In genomic region chr2:240997856-240998705, GRCh38 we compare ENCODE assay signal across 8 cellular contexts. TPM values are rescaled to one million over a fixed set of nuclear protein-coding genes. Genes with fewer than 3 reads are reported as not detected.
A peak's percentile ranks its signal among the peaks of the same experiment; 100 is the strongest.
DNase-seq lines count a peak whose midpoint lies in the region; ATAC-seq, FAIRE-seq and TF ChIP-seq lines count a peak whose summit lies in the region.

SNED1 (plus strand) TSS chr2:240998618; CDS start chr2:240998838, 220 bp downstream.

- H3K4me1 ChIP-seq in BLaER1 treated with 17β-estradiol and CSF1 and Interleukin-3, amounts not matched to agents 10 nM and 100 nM, result peaks cover 26 to 66% (median 61%) of the 10 kb centered on the region in 10 experiments
- H3K4me1 ChIP-seq in heart right ventricle, result peaks cover 11 to 54% (median 28%) of the 10 kb centered on the region in 9 donors

- no peaks in the 10 kb centered on the region; a peak in 1 of 22 replicates for H3K36me3 ChIP-seq in BLaER1 treated with 17β-estradiol and CSF1 and Interleukin-3, amounts not matched to agents 10 nM and 100 nM
- H3K36me3 ChIP-seq in heart right ventricle, result peaks cover 0 to 7% (median 0%) of the 10 kb centered on the region in 9 donors

- H3K9ac ChIP-seq in BLaER1 treated with 17β-estradiol and CSF1 and Interleukin-3, amounts not matched to agents 10 nM and 100 nM, result peak within 1 kb of the TSS; percentile 37 to 78 (median 68)

- peak within 1 kb of the TSS; percentile 89 to 99 (median 97) for H3K4me2 ChIP-seq in BLaER1 treated with 17β-estradiol and CSF1 and Interleukin-3, amounts not matched to agents 10 nM and 100 nM

- peak within 1 kb of the TSS; percentile 57 to 72 (median 62) for H3K4me3 ChIP-seq in BLaER1 treated with 17β-estradiol and CSF1 and Interleukin-3, amounts not matched to agents 10 nM and 100 nM
- peak within 1 kb of the TSS; percentile 25 to 88 (median 66) for H3K4me3 ChIP-seq in heart right ventricle

- intact Hi-C loops in heart right ventricle (cut with DNase I), result loop anchor here in 4 of 10 donors (5.0 to 10.0 kb wide), 3 partner anchors 81 to 143 kb away; no protein-coding TSS in a partner anchor
- intact Hi-C loops in posterior vena cava (cut with DNase I), result no loop called here

- peaks cover 0 to 65% (median 12%) of the 10 kb centered on the region in 11 experiments; a peak in 12 of 22 replicates for H4K20me1 ChIP-seq in BLaER1 treated with 17β-estradiol and CSF1 and Interleukin-3, amounts not matched to agents 10 nM and 100 nM

- peaks cover under 1 to 9% (median 1%) of the 10 kb centered on the region in 11 experiments; a peak in 21 of 22 replicates for H3K9me3 ChIP-seq in BLaER1 treated with 17β-estradiol and CSF1 and Interleukin-3, amounts not matched to agents 10 nM and 100 nM (replicated peaks in 1 of 11)
- H3K9me3 ChIP-seq in heart right ventricle, result peaks cover 0 to 4% (median 0%) of the 10 kb centered on the region in 11 donors

- peaks cover 42 to 79% (median 58%) of the 10 kb centered on the region in 11 experiments for H3K27me3 ChIP-seq in BLaER1 treated with 17β-estradiol and CSF1 and Interleukin-3, amounts not matched to agents 10 nM and 100 nM
- H3K27me3 ChIP-seq in heart right ventricle, result peaks cover 0 to 14% (median 0%) of the 10 kb centered on the region in 7 donors

- ATAC-seq in SK-N-SH treated with all-trans-retinoic acid at 6 μM for 48 hours, result peak; percentile 74
- ATAC-seq in heart right ventricle, result peak; percentile 85 to 93 (median 90)

- 5 to 6% methylated on average over 50 to 61 of the region's 61 CpGs for WGBS in heart right ventricle, 2 donors

- DNase-seq in HPDE6-E6E7 (ENCODE audit: extremely low spot score) (peak; percentile 61), amniotic stem cell (lab: John Stamatoyannopoulos, UW) (peak; percentile 57), heart right ventricle (peak; percentile 90), posterior vena cava (ENCODE audit: low spot score) (peak; percentile 96), urothelium cell line (ENCODE audit: low spot score) (peak; percentile 89), SIG-M5 (lab: John Stamatoyannopoulos, UW) (no peak)

- TF ChIP-seq CTCF in heart right ventricle (IDR thresholded peaks at IDR 0.05), result no peak

- FAIRE-seq in urothelium cell line (lab: Jason Lieb, UNC), result peak; percentile 32

- H3K27ac ChIP-seq in BLaER1 treated with 17β-estradiol and CSF1 and Interleukin-3, amounts not matched to agents 10 nM and 100 nM, result peak within 1 kb of the TSS in 4 of 11 experiments; percentile 17 to 55 (median 46); a peak in 5 of 22 replicates
- H3K27ac ChIP-seq in heart right ventricle, result peak within 1 kb of the TSS; percentile 66 to 89 (median 81)

TF ChIP-seq in SK-N-SH treated with all-trans-retinoic acid at 6 μM for 48 hours, 23 proteins besides CTCF, POLR2A, EP300 and RAD21:
- TF ChIP-seq ZFP30 (CRISPR knock-in tag; IDR thresholded peaks at IDR 0.05) (no peak), ZNF8 (CRISPR knock-in tag; IDR thresholded peaks at IDR 0.05) (no peak), ARNTL (CRISPR knock-in tag; IDR thresholded peaks at IDR 0.05; ENCODE audit: borderline replicate concordance, low read depth) (no peak), RARB (CRISPR knock-in tag; IDR thresholded peaks at IDR 0.05) (no peak), SNAI2 (CRISPR knock-in tag; IDR thresholded peaks at IDR 0.05) (no peak), BACH2 (CRISPR knock-in tag; IDR thresholded peaks at IDR 0.05; ENCODE audit: borderline replicate concordance) (no peak)
- TF ChIP-seq, protein P1, sequence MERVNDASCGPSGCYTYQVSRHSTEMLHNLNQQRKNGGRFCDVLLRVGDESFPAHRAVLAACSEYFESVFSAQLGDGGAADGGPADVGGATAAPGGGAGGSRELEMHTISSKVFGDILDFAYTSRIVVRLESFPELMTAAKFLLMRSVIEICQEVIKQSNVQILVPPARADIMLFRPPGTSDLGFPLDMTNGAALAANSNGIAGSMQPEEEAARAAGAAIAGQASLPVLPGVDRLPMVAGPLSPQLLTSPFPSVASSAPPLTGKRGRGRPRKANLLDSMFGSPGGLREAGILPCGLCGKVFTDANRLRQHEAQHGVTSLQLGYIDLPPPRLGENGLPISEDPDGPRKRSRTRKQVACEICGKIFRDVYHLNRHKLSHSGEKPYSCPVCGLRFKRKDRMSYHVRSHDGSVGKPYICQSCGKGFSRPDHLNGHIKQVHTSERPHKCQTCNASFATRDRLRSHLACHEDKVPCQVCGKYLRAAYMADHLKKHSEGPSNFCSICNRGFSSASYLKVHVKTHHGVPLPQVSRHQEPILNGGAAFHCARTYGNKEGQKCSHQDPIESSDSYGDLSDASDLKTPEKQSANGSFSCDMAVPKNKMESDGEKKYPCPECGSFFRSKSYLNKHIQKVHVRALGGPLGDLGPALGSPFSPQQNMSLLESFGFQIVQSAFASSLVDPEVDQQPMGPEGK (CRISPR knock-in tag; IDR thresholded peaks at IDR 0.05; ENCODE audit: borderline replicate concordance), result no peak
- TF ChIP-seq, protein P2, sequence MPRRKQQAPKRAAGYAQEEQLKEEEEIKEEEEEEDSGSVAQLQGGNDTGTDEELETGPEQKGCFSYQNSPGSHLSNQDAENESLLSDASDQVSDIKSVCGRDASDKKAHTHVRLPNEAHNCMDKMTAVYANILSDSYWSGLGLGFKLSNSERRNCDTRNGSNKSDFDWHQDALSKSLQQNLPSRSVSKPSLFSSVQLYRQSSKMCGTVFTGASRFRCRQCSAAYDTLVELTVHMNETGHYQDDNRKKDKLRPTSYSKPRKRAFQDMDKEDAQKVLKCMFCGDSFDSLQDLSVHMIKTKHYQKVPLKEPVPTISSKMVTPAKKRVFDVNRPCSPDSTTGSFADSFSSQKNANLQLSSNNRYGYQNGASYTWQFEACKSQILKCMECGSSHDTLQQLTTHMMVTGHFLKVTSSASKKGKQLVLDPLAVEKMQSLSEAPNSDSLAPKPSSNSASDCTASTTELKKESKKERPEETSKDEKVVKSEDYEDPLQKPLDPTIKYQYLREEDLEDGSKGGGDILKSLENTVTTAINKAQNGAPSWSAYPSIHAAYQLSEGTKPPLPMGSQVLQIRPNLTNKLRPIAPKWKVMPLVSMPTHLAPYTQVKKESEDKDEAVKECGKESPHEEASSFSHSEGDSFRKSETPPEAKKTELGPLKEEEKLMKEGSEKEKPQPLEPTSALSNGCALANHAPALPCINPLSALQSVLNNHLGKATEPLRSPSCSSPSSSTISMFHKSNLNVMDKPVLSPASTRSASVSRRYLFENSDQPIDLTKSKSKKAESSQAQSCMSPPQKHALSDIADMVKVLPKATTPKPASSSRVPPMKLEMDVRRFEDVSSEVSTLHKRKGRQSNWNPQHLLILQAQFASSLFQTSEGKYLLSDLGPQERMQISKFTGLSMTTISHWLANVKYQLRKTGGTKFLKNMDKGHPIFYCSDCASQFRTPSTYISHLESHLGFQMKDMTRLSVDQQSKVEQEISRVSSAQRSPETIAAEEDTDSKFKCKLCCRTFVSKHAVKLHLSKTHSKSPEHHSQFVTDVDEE (CRISPR knock-in tag; IDR thresholded peaks at IDR 0.05), result no peak

RNA-seq across cellular contexts. Expression of gene SNED1, which starts in this region (rescaled TPM):
- 10 to 100 TPM in 1 of 10 donors, 1 to 10 TPM in 9; 3.9 to 12.7 (median 6.3) TPM for total RNA-seq in heart right ventricle
- polyA plus RNA-seq in heart right ventricle, result 1 to 10 TPM; 4.2 to 6.9 TPM
- 10 to 100 TPM; 39.7 to 62.7 TPM for total RNA-seq in posterior vena cava
